Comparison of ENCODE assay signal across 18 cellular contexts in the genomic region with DNA sequence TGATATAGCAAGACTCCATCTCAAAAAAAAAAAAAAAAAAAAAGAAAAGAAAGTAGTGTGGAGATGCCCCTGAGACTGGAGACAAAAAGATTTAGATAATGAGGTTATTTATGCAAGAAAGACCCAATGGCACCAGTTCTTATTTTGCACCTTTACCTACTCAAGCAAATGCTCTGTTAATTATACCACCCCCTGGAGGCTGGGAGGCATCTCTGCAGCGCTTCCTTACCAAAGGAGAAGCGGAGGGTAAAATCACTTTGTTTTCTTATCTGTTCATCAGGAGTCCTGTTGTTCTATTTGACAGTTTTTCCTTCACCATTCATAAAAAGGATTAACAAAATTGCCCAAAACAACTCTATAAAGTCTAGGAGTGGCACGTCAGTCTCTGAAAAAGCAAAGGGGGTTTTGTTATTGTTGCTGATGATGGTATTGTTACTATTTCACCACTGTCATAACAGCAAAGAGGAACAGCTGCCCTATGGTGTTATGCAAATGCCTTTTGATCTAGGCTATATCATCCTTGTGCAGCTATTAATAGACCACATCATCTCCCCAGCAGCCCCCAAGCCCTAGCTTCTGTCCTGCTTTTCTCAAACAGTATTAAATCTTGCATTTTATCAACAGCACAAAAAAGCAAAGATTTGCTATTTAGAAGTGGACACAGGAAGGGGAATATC.
DNase-seq lines count a peak whose midpoint lies in the region; ATAC-seq, FAIRE-seq and TF ChIP-seq lines count a peak whose summit lies in the region.
"Had no signal": no experiment of that assay in that cellular context is flagged by ENCODE, and none has a peak within 500 bp of the region (broad histone marks: within the 10 kb centered on the region; RNA-seq: fewer than 3 reads in every experiment).

No MANE protein-coding gene starts in this region.

- FAIRE-seq in HTR-8/SVneo (lab: Jason Lieb, UNC) (peak; percentile 9), K562 (lab: Jason Lieb, UNC) (no peak)

- no peak overlapping the region for H2BK120ac ChIP-seq in trophoblast cell (ENCODE audit: insufficient read depth, low read length, poor library complexity)

- H2BK5ac ChIP-seq in trophoblast cell (ENCODE audit: low read depth, low read length, poor library complexity) = no peak overlapping the region

- H3K9ac ChIP-seq in K562 (ENCODE audit: insufficient read depth in 1 of 2, low read depth in 2 of 2, low read length in 2 of 2) = no peak overlapping the region
- H3K9ac ChIP-seq in neural progenitor cell = no peak overlapping the region
- H3K9ac ChIP-seq in trophoblast cell (ENCODE audit: low read length) = no peak overlapping the region

- no peaks in the 10 kb centered on the region for H3K36me3 Mint-ChIP-seq in neural progenitor cell

- no peaks in the 10 kb centered on the region for H4K20me1 ChIP-seq in K562 (replicated peaks; ENCODE audit: control insufficient read depth, insufficient read depth, low read length)
- no peaks in the 10 kb centered on the region for H4K20me1 ChIP-seq in neural progenitor cell (ENCODE audit: low read depth)

- H3K4me3 ChIP-seq in GM12865 (ENCODE audit: low read depth, low read length) (no peak overlapping the region), K562 (no peak overlapping the region), neural progenitor cell (no peak overlapping the region), trophoblast cell (ENCODE audit: low read depth, low read length) (no peak overlapping the region)
- H3K4me3 ChIP-seq: cardiac muscle cell, ovary, thyroid gland had no signal

- no TSS peak for BruUV-seq in K562 (replicated peaks; lab: Mats Ljungman, UMichigan)

- no peak overlapping the region for H3K14ac ChIP-seq in trophoblast cell (ENCODE audit: low read length)

- no peak overlapping the region for H3K18ac ChIP-seq in trophoblast cell (ENCODE audit: low read length)

- no peak overlapping the region for H4K91ac ChIP-seq in trophoblast cell (ENCODE audit: low read depth, low read length)

- H3K36me3 ChIP-seq in K562 (ENCODE audit: control insufficient read depth, insufficient read depth, low read length) = no peaks in the 10 kb centered on the region
- no peaks in the 10 kb centered on the region for H3K36me3 ChIP-seq in neural progenitor cell
- H3K36me3 ChIP-seq in trophoblast cell (ENCODE audit: control insufficient read depth in 1 of 2, insufficient read depth in 2 of 2, low read length in 2 of 2) = no peaks in the 10 kb centered on the region
- H3K36me3 ChIP-seq: ovary, thyroid gland had no signal

- POLR2A ChIA-PET in K562 (lab: Yijun Ruan, JAX) = no interaction called here

- no peak overlapping the region for H3K4me2 ChIP-seq in K562 (ENCODE audit: insufficient read depth, low read length)
- H3K4me2 ChIP-seq in neural progenitor cell = no peak overlapping the region
- H3K4me2 ChIP-seq in trophoblast cell (ENCODE audit: low read length) = no peak overlapping the region

- H3K4me1 Mint-ChIP-seq in neural progenitor cell = peaks cover 34% of the 10 kb centered on the region

- peak; percentile 9 for TF ChIP-seq CTCF in GM12865 (IDR thresholded peaks at IDR 0.05; ENCODE audit: insufficient read depth, low read depth, low read length, missing control alignments)
- TF ChIP-seq CTCF in K562 (IDR thresholded peaks at IDR 0.05 in 2 of 3, conservative IDR thresholded peaks at IDR 0.05 in 1 of 3; ENCODE audit: insufficient read depth in 2 of 3, low read depth in 1 of 3, low read length in 3 of 3) = peak in 2 of 3 experiments; percentile 17 to 20; a peak in 1 of 6 replicates
- peak; percentile 34 for TF ChIP-seq CTCF in neural progenitor cell (IDR thresholded peaks at IDR 0.05)

- H3K9me3 Mint-ChIP-seq in neural progenitor cell = no peaks in the 10 kb centered on the region
- H3K9me3 Mint-ChIP-seq: activated T-helper 2 cell treated with anti-CD3 and anti-CD28 coated beads, Interferon-gamma antibody, Interleukin-2, Interleukin-4, amounts not matched to agents 10 μg/mL and 5 μg/mL and 100 μg/mL, durations not matched to agents 14 hours and 24 hours and 36 hours had no signal

- H3K23ac ChIP-seq in trophoblast cell (ENCODE audit: low read length) = no peak overlapping the region

- no peaks in the 10 kb centered on the region for H3K9me1 ChIP-seq in K562 (ENCODE audit: control insufficient read depth, insufficient read depth, low read length)

- H2AFZ ChIP-seq in K562 (ENCODE audit: low read depth, low read length) = no peak overlapping the region
- no peak overlapping the region for H2AFZ ChIP-seq in neural progenitor cell (replicated peaks)
- H2AFZ ChIP-seq in trophoblast cell (ENCODE audit: insufficient read depth, low read length, poor library complexity) = no peak overlapping the region

- in situ Hi-C loops in K562 (cut with MboI) = no loop called here

- no peak overlapping the region for H3K27ac Mint-ChIP-seq in neural progenitor cell
- H3K27ac Mint-ChIP-seq: activated T-helper 2 cell treated with anti-CD3 and anti-CD28 coated beads, Interferon-gamma antibody, Interleukin-2, Interleukin-4, amounts not matched to agents 10 μg/mL and 5 μg/mL and 100 μg/mL, durations not matched to agents 14 hours and 24 hours and 36 hours had no signal

- H3F3A ChIP-seq in neural progenitor cell (ENCODE audit: low read depth) = peaks cover 17% of the 10 kb centered on the region

- TF ChIP-seq EP300 in K562 (IDR thresholded peaks at IDR 0.05; ENCODE audit: low read length) = no peak

- H3K27me3 ChIP-seq in K562 (ENCODE audit: control insufficient read depth in 2 of 2, insufficient read depth in 2 of 2, low read length in 2 of 2) (no peaks in the 10 kb centered on the region), neural progenitor cell (no peaks in the 10 kb centered on the region), trophoblast cell (ENCODE audit: insufficient read depth, low read length) (no peaks in the 10 kb centered on the region)
- H3K27me3 ChIP-seq: cardiac muscle cell, ovary, thyroid gland had no signal

- WGBS in K562 (ENCODE audit: insufficient coverage, low coverage, missing lambda C conversion rate) = 6% methylated on average over 3 of the region's 3 CpGs
- WGBS in trophoblast cell (ENCODE audit: extremely low coverage, insufficient coverage, insufficient read length) = no CpG with 5 or more reads among the region's 3 CpGs

- intact Hi-C loops in K562 (cut with micrococcal nuclease) = no loop called here

- H3K27ac ChIP-seq in K562 (ENCODE audit: extremely low read depth, low read depth, low read length) = no peak overlapping the region
- H3K27ac ChIP-seq in neural progenitor cell = no peak overlapping the region
- H3K27ac ChIP-seq in trophoblast cell (ENCODE audit: low read depth, low read length) = no peak overlapping the region
- H3K27ac ChIP-seq: cardiac muscle cell, ovary, thyroid gland had no signal

- no peaks in the 10 kb centered on the region for H3K79me1 ChIP-seq in trophoblast cell (ENCODE audit: low read length)

- no peak for DNase-seq in GM12865 (ENCODE audit: low read depth)
- DNase-seq in HTR-8/SVneo (ENCODE audit: insufficient read length, low spot score) = no peak
- peak in 3 of 4 experiments; percentile 12 to 46 (median 39) for DNase-seq in K562 (ENCODE audit: extremely low read depth in 1 of 4, low spot score in 3 of 4)
- DNase-seq in neural progenitor cell (ENCODE audit: low spot score) = no peak
- DNase-seq in trophoblast cell = no peak
- DNase-seq: activated CD4-positive, alpha-beta T cell treated with anti-CD3 and anti-CD28 coated beads, Interleukin-2, amount 50 U/mL, for 1 hour; DMS79; erythroblast; HCEC 1CT; NCI-H1694 treated with DMSO at 0.1 percent for 48 hours; NCI-H774; ovary; stimulated activated CD4-positive, alpha-beta T cell treated with anti-CD3 and anti-CD28 coated beads, Interleukin-12 subunit alpha, Interleukin-12 subunit beta, amount 100 ng/mL, for 4 hours; thyroid gland had no signal

- H3K4me1 ChIP-seq in K562 (replicated peaks in 1 of 2; ENCODE audit: control insufficient read depth in 2 of 2, insufficient read depth in 2 of 2, low read length in 2 of 2) (no peaks in the 10 kb centered on the region), neural progenitor cell (peaks cover 23% of the 10 kb centered on the region), trophoblast cell (ENCODE audit: control insufficient read depth in 1 of 2, insufficient read depth in 2 of 2, low read length in 2 of 2) (no peaks in the 10 kb centered on the region)
- H3K4me1 ChIP-seq: thyroid gland had no signal

- ATAC-seq in K562 (no peak), GM18505 (IDR thresholded peaks at IDR 0.05; ENCODE audit: unreplicated experiment) (no peak), HG03457 (IDR thresholded peaks at IDR 0.05; ENCODE audit: unreplicated experiment) (no peak)

- H3K27me3 Mint-ChIP-seq in neural progenitor cell (ENCODE audit: insufficient read depth, low read depth) = peaks cover 2% of the 10 kb centered on the region

- no peak overlapping the region for H2BK12ac ChIP-seq in trophoblast cell (ENCODE audit: low read length)

- no peak overlapping the region for H4K12ac ChIP-seq in trophoblast cell (ENCODE audit: low read depth, low read length)

- H3K79me2 ChIP-seq in K562 (ENCODE audit: control insufficient read depth, insufficient read depth, low read length) = no peaks in the 10 kb centered on the region
- no peaks in the 10 kb centered on the region for H3K79me2 ChIP-seq in neural progenitor cell (ENCODE audit: low read depth)
- no peaks in the 10 kb centered on the region for H3K79me2 ChIP-seq in trophoblast cell (ENCODE audit: control insufficient read depth, insufficient read depth, low read length, poor library complexity)

- H3K4ac ChIP-seq in trophoblast cell (ENCODE audit: low read depth, low read length) = no peak overlapping the region

- no peak overlapping the region for H4K8ac ChIP-seq in trophoblast cell (ENCODE audit: low read depth, low read length)

- H3K9me3 ChIP-seq in K562 (replicated peaks; ENCODE audit: control insufficient read depth, insufficient read depth, low read depth, low read length) (no peaks in the 10 kb centered on the region), neural progenitor cell (ENCODE audit: low read depth) (no peaks in the 10 kb centered on the region), trophoblast cell (ENCODE audit: insufficient read depth, low read depth, low read length) (no peaks in the 10 kb centered on the region)
- H3K9me3 ChIP-seq: ovary, thyroid gland had no signal

- no peak overlapping the region for H2AK5ac ChIP-seq in trophoblast cell (ENCODE audit: low read length)

- no peak for TF ChIP-seq RAD21 in K562 (CRISPR knock-in tag; conservative IDR thresholded peaks at IDR 0.05 in 1 of 2, IDR thresholded peaks at IDR 0.05 in 1 of 2)

- CTCF ChIA-PET in K562 (lab: Yijun Ruan, JAX; ENCODE audit: low intra/inter-chr PET ratio) = no interaction called here

- no peak overlapping the region for H3K4me3 Mint-ChIP-seq in neural progenitor cell

- TF ChIP-seq POLR2A in K562 (conservative IDR thresholded peaks at IDR 0.05) = no peak
- no peak for TF ChIP-seq POLR2A in GM18505 (IDR thresholded peaks at IDR 0.05; ENCODE audit: borderline replicate concordance, extremely low read depth, insufficient read depth, insufficient read length)

TF ChIP-seq in K562, 482 proteins besides CTCF, POLR2A, EP300 and RAD21 (continues in another document):
- TF ChIP-seq ILF3 (IDR thresholded peaks at IDR 0.05; ENCODE audit: borderline replicate concordance) (no peak), FOXJ3 (CRISPR knock-in tag; IDR thresholded peaks at IDR 0.05) (no peak), SAFB (IDR thresholded peaks at IDR 0.05; ENCODE audit: borderline replicate concordance, low read depth, low read length) (no peak), RCOR1 (IDR thresholded peaks at IDR 0.05; ENCODE audit: borderline replicate concordance in 1 of 2, low read depth in 2 of 2, low read length in 2 of 2) (no peak)

Comparison
In these comparisons a context has a peak if more than half of its experiments do, and no peak if none do; other contexts are left out.
1. DNase-seq: peak in K562 (3 of 4); none in GM12865 (single experiment), HTR-8/SVneo (single experiment), neural progenitor cell (single experiment) and trophoblast cell (0 of 2).
2. Peak in every context shown above with its lines, with median percentiles within 50 percentile points of each other: CTCF ChIP-seq.